Comparison of ENCODE assay signal across 8 cellular contexts in genomic region chr9:107488400-107489143, GRCh38. TPM values are rescaled to one million over a fixed set of nuclear protein-coding genes. Genes with fewer than 3 reads are reported as not detected.
A peak's percentile ranks its signal among the peaks of the same experiment; 100 is the strongest.
DNase-seq lines count a peak whose midpoint lies in the region; ATAC-seq and TF ChIP-seq lines count a peak whose summit lies in the region.

No MANE protein-coding gene starts in this region.

- POLR2A ChIA-PET in OCI-LY7 (lab: Charles Lee), result interaction anchor here (0.5 kb wide), 1 partner anchor 968 kb away, joined by 3 read pairs; no protein-coding TSS in a partner anchor

- H3K4me2 ChIP-seq in neural cell (ENCODE audit: low read length) (peak overlapping the region; percentile 60), OCI-LY7 (ENCODE audit: low read length) (no peak overlapping the region)

- TF ChIP-seq EP300 in neural cell (conservative IDR thresholded peaks at IDR 0.05; ENCODE audit: poor library complexity, severe bottlenecking), result no peak

- no peak for TF ChIP-seq RAD21 in neural cell (conservative IDR thresholded peaks at IDR 0.05)

- ATAC-seq in HG02759 (IDR thresholded peaks at IDR 0.05; ENCODE audit: unreplicated experiment) (no peak), HG02884 (IDR thresholded peaks at IDR 0.05; ENCODE audit: unreplicated experiment) (no peak)

- peaks cover 34% of the 10 kb centered on the region for H3K27me3 ChIP-seq in BE2C
- H3K27me3 ChIP-seq in neural cell (ENCODE audit: insufficient read depth, low read depth, low read length), result peaks cover 69% of the 10 kb centered on the region

- no TSS peak for BruUV-seq in OCI-LY7 (replicated peaks; lab: Mats Ljungman, UMichigan)

- H3K79me2 ChIP-seq in neural cell (replicated peaks; ENCODE audit: insufficient read depth, low read length) (no peaks in the 10 kb centered on the region), OCI-LY7 (ENCODE audit: insufficient read depth, low read depth, low read length) (no peaks in the 10 kb centered on the region)

- no peaks in the 10 kb centered on the region for H3K9me2 ChIP-seq in neural cell (ENCODE audit: insufficient read depth, low read length)
- no peaks in the 10 kb centered on the region for H3K9me2 ChIP-seq in OCI-LY7 (ENCODE audit: insufficient read depth, low read length)

- DNase-seq in BE2C (peak; percentile 51), HK-2 (ENCODE audit: unreplicated experiment) (peak; percentile 31), glomerular visceral epithelial cell (ENCODE audit: extremely low spot score) (peak; percentile 53), OCI-LY7 (ENCODE audit: low spot score) (no peak)
- DNase-seq in activated T-cell treated with anti-CD3 and anti-CD28 coated beads, Interleukin-2, amount 50 U/mL, for 48 hours, result peak; percentile 36 to 42

- no peak for TF ChIP-seq CTCF in BE2C (IDR thresholded peaks at IDR 0.05; ENCODE audit: low read depth, low read length)
- TF ChIP-seq CTCF in neural cell (IDR thresholded peaks at IDR 0.05; ENCODE audit: poor library complexity, severe bottlenecking), result peak; percentile 12
- TF ChIP-seq CTCF in OCI-LY7 (conservative IDR thresholded peaks at IDR 0.05; ENCODE audit: low read length), result no peak

- H3K4me1 ChIP-seq in BE2C (no peaks in the 10 kb centered on the region), OCI-LY7 (ENCODE audit: insufficient read depth, low read length, poor library complexity, severe bottlenecking) (no peaks in the 10 kb centered on the region)

- intact Hi-C loops in OCI-LY7 (cut with micrococcal nuclease; ENCODE audit: unreplicated experiment), result no loop called here

- CTCF ChIA-PET in OCI-LY7 (lab: Charles Lee; ENCODE audit: unreplicated experiment), result no interaction called here

- H2AFZ ChIP-seq in neural cell (ENCODE audit: low read depth, low read length) (no peak overlapping the region), OCI-LY7 (ENCODE audit: low read length) (no peak overlapping the region)

- no peaks in the 10 kb centered on the region for H3F3A ChIP-seq in neural cell (ENCODE audit: insufficient read depth, low read length, poor library complexity, severe bottlenecking)

- H3K36me3 ChIP-seq in BE2C (no peaks in the 10 kb centered on the region), neural cell (ENCODE audit: insufficient read depth, low read length) (no peaks in the 10 kb centered on the region), OCI-LY7 (ENCODE audit: insufficient read depth, low read length) (no peaks in the 10 kb centered on the region)

- H3K9me3 ChIP-seq in BE2C, result no peaks in the 10 kb centered on the region
- H3K9me3 ChIP-seq in neural cell (ENCODE audit: low read length), result no peaks in the 10 kb centered on the region
- no peaks in the 10 kb centered on the region for H3K9me3 ChIP-seq in OCI-LY7 (ENCODE audit: low read length)

- H3K9ac ChIP-seq in neural cell (ENCODE audit: low read length), result peak overlapping the region; percentile 41

- no peaks in the 10 kb centered on the region for H4K20me1 ChIP-seq in neural cell (ENCODE audit: insufficient read depth)
- no peaks in the 10 kb centered on the region for H4K20me1 ChIP-seq in OCI-LY7 (ENCODE audit: insufficient read depth, low read length)

- H3K27ac ChIP-seq in neural cell (ENCODE audit: low read length), result no peak overlapping the region
- no peak overlapping the region for H3K27ac ChIP-seq in OCI-LY7 (ENCODE audit: low read depth, low read length, poor library complexity, severe bottlenecking)

- H3K4me3 ChIP-seq in BE2C (ENCODE audit: low read depth, low read length) (peak overlapping the region; percentile 54), neural cell (ENCODE audit: low read length) (peak overlapping the region; percentile 83), OCI-LY7 (ENCODE audit: low read depth, low read length, poor library complexity, severe bottlenecking) (no peak overlapping the region)

TF ChIP-seq in neural cell, 6 proteins besides CTCF, POLR2A, EP300 and RAD21:
- TF ChIP-seq TAF1 (IDR thresholded peaks at IDR 0.05; ENCODE audit: low read depth) (no peak), POLR2AphosphoS5 (IDR thresholded peaks at IDR 0.05) (peak; percentile 14), EZH2 (IDR thresholded peaks at IDR 0.05; ENCODE audit: borderline replicate concordance, insufficient read depth, low read length, poor library complexity, severe bottlenecking) (no peak), MXI1 (conservative IDR thresholded peaks at IDR 0.05; ENCODE audit: poor library complexity, severe bottlenecking) (peak; percentile 43), SMC3 (conservative IDR thresholded peaks at IDR 0.05; ENCODE audit: poor library complexity) (no peak), REST (IDR thresholded peaks at IDR 0.05; ENCODE audit: borderline replicate concordance) (no peak)

RNA-seq across cellular contexts. Expression of gene KLF4, which starts 1.0 kb away (rescaled TPM):
- polyA plus RNA-seq in BE2C (2012; ENCODE audit: insufficient read depth, insufficient read length, low read depth), result 0.19 TPM
- polyA plus RNA-seq in neural cell, result 0.92 and 1.4 TPM in 2 replicates
- polyA minus RNA-seq in neural cell, result 0.93 and 1.2 TPM in 2 replicates
- not detected in 2 replicates for total RNA-seq in OCI-LY7 (2014; rRNA removed; shearing (Covaris generic))
- total RNA-seq in OCI-LY7 (2022), result not detected in 2 replicates
